In the genomic region with DNA sequence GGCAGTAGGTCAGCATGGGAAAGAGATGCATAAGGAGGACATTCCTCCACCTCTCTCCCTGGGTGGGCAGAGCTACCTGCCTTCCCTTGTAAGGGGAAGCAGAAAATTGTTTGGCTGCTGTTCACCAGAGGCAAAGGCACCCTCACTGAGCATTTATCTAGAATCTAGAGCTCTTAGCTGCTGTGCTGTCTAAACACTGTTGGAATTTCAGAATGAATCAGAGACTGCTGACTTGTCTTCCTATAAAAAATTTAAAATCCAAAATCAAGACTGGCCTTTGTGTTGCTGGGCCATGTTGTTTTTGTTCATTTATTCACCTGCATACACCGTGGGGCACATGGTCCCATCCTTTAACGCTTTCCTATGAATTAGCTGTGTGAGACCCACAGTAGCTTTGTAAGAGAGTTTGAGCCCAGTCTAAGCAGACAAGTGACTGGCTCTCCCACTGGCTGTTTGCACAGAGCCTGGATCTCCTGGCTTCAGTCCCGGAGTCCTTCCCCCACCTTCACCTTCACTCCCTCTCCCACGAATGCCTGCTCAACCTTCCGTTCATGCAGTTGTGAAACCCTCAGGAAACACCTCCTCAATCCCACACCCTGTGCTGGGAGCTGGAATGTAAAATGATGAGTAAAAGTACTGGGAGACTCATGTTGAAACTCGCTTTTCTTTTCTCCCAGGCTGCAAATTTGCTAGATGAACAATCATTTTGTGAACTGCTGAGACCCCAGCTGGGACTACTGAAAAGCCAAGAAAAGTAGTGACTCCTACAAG, we compare ENCODE assay signal across 1 cellular context.
TF ChIP-seq lines count a peak whose summit lies in the region.

No MANE protein-coding gene starts in this region.

TF ChIP-seq in HepG2, 621 proteins besides CTCF, POLR2A, EP300 and RAD21 (continued from another document):
- TF ChIP-seq HMGXB3 (CRISPR knock-in tag; IDR thresholded peaks at IDR 0.05; ENCODE audit: borderline replicate concordance) (no peak), ZBTB14 (CRISPR knock-in tag; IDR thresholded peaks at IDR 0.05) (no peak), ZNF552 (CRISPR knock-in tag; IDR thresholded peaks at IDR 0.05; ENCODE audit: borderline replicate concordance) (no peak), ZNF644 (CRISPR knock-in tag; IDR thresholded peaks at IDR 0.05; ENCODE audit: low read depth) (no peak), MXI1 (IDR thresholded peaks at IDR 0.05; ENCODE audit: borderline replicate concordance, low read depth, low read length) (no peak)
- TF ChIP-seq, protein P1, sequence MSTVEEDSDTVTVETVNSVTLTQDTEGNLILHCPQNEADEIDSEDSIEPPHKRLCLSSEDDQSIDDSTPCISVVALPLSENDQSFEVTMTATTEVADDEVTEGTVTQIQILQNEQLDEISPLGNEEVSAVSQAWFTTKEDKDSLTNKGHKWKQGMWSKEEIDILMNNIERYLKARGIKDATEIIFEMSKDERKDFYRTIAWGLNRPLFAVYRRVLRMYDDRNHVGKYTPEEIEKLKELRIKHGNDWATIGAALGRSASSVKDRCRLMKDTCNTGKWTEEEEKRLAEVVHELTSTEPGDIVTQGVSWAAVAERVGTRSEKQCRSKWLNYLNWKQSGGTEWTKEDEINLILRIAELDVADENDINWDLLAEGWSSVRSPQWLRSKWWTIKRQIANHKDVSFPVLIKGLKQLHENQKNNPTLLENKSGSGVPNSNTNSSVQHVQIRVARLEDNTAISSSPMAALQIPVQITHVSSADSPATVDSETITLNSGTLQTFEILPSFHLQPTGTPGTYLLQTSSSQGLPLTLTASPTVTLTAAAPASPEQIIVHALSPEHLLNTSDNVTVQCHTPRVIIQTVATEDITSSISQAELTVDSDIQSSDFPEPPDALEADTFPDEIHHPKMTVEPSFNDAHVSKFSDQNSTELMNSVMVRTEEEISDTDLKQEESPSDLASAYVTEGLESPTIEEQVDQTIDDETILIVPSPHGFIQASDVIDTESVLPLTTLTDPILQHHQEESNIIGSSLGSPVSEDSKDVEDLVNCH (CRISPR knock-in tag; IDR thresholded peaks at IDR 0.05): no peak
- TF ChIP-seq, protein P2, sequence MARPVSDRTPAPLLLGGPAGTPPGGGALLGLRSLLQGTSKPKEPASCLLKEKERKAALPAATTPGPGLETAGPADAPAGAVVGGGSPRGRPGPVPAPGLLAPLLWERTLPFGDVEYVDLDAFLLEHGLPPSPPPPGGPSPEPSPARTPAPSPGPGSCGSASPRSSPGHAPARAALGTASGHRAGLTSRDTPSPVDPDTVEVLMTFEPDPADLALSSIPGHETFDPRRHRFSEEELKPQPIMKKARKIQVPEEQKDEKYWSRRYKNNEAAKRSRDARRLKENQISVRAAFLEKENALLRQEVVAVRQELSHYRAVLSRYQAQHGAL (CRISPR knock-in tag; IDR thresholded peaks at IDR 0.05; ENCODE audit: not compliant biosample characterization): no peak
